Comparison of ENCODE assay signal across 8 cellular contexts in genomic region chr1:7770939-7771672, GRCh38. TPM values are rescaled to one million over a fixed set of nuclear protein-coding genes. Genes with fewer than 3 reads are reported as not detected.
A peak's percentile ranks its signal among the peaks of the same experiment; 100 is the strongest.
DNase-seq lines count a peak whose midpoint lies in the region; ATAC-seq and FAIRE-seq lines count a peak whose summit lies in the region.

Gene VAMP3, plus strand, starts transcription at chr1:7771296. Its CDS starts 88 bp downstream, at chr1:7771384.

- in situ Hi-C loops in SK-MEL-5 (cut with HindIII; ENCODE audit: low pct_unique_long_range_greater_than_20kb, low sequenced_read_pairs), result no loop called here

- ATAC-seq in GM21447 (IDR thresholded peaks at IDR 0.05; ENCODE audit: unreplicated experiment), result peak; percentile 69

- DNase-seq in DMS 273 (lab: John Stamatoyannopoulos, UW; ENCODE audit: unreplicated experiment) (peak; percentile 86), SK-MEL-5 (ENCODE audit: low read depth, low spot score) (peak; percentile 75), frontal cortex (ENCODE audit: low spot score in 2 of 2) (peak; percentile 98), non-pigmented ciliary epithelial cell (ENCODE audit: low read depth) (peak; percentile 11), substantia nigra (lab: John Stamatoyannopoulos, UW) (peak; percentile 42 to 96 (median 84))
- peak; percentile 35 for DNase-seq in Jurkat, Clone E6-1 (ENCODE audit: low read depth, low spot score)
- DNase-seq in activated naive CD4-positive, alpha-beta T cell (lab: John Stamatoyannopoulos, UW), result peak; percentile 76 to 87 (median 83)

- peak within 1 kb of the TSS; percentile 87 for H3K4me3 ChIP-seq in Jurkat, Clone E6-1 (ENCODE audit: low read length)

- peak within 1 kb of the TSS; percentile 89 for H3K27ac ChIP-seq in substantia nigra (ENCODE audit: low read depth, low read length, poor library complexity, severe bottlenecking)

- no peak for FAIRE-seq in frontal cortex (lab: Jason Lieb, UNC)

RNA-seq across cellular contexts. Expression of gene VAMP3, which starts in this region (rescaled TPM):
- 21.6 TPM for polyA plus RNA-seq in Jurkat, Clone E6-1 (2012; ENCODE audit: insufficient read depth, insufficient read length)
- total RNA-seq in SK-MEL-5 (2014; rRNA removed; shearing (Covaris generic)), result 102 and 104 TPM in 2 replicates
- 115 and 121 TPM in 2 replicates for polyA plus RNA-seq in SK-MEL-5 (2015; cell fraction: cytosol; rRNA removed)
- 60.4 and 62.6 TPM in 2 replicates for polyA plus RNA-seq in SK-MEL-5 (2015; cell fraction: nucleus; rRNA removed)
- total RNA-seq in frontal cortex, result 28.9 TPM

Comparison
In these comparisons a context has a peak if more than half of its experiments do, and no peak if none do; other contexts are left out.
1. Peak in every context shown above with its lines: DNase-seq, ATAC-seq, H3K4me3 ChIP-seq and H3K27ac ChIP-seq.
2. DNase-seq: peak in every context shown above with its lines; median percentile 98 in frontal cortex; 86 in DMS 273; 84 in substantia nigra; 83 in activated naive CD4-positive, alpha-beta T cell; 75 in SK-MEL-5; 35 in Jurkat, Clone E6-1; 11 in non-pigmented ciliary epithelial cell.